9 cellular contexts compared by ENCODE assay signal in the genomic region with DNA sequence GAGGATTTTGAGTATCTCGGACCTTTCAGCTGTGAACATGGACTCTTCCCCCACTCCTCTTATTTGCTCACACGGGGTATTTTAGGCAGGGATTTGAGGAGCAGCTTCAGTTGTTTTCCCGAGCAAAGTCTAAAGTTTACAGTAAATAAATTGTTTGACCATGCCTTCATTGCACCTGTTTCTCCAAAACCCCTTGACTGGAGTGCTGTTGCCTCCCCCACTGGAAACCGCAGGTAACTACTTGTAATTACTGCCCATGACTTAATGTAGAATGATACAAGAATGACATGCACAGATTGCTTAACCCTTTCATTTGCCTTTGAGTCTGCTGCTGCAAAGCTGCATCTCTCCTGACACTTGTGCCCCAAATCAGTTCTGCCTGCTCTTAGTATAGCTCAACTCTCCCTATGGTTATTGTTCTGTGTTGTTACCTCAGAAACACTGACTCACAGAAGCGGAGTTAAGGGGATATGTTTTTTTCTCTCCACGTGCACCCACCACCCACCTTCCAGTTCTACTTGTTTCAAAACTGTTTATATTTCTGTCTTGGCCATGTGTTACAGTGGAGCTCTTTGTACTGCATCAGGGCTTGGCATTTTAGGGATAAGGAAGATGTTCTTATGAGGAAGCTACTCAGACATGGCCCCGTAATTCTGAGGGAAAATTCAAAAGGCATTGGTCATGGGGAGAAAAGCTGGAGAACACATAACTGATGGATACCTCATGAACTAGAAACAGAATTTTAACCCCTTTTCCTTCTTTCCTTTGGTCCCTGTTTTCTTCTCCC. TPM values are rescaled to one million over a fixed set of nuclear protein-coding genes. Genes with fewer than 3 reads are reported as not detected.
DNase-seq lines count a peak whose midpoint lies in the region; ATAC-seq and TF ChIP-seq lines count a peak whose summit lies in the region.
"Had no signal": no experiment of that assay in that cellular context is flagged by ENCODE, and none has a peak within 500 bp of the region (broad histone marks: within the 10 kb centered on the region; RNA-seq: fewer than 3 reads in every experiment).

No MANE protein-coding gene starts in this region.

- H3K4me3 ChIP-seq in WI38 (ENCODE audit: low read depth, low read length) (peak overlapping the region; percentile 74), transverse colon (peak overlapping the region in 2 of 4 donors; percentile 11 to 54), aorta (ENCODE audit: low read length in 2 of 2) (no peak overlapping the region)

- H3K9me3 ChIP-seq in transverse colon (no peaks in the 10 kb centered on the region), aorta (ENCODE audit: control insufficient read depth, low read length) (no peaks in the 10 kb centered on the region)

- H3K36me3 Mint-ChIP-seq in activated naive CD8-positive, alpha-beta T cell, result no peaks in the 10 kb centered on the region
- H3K36me3 Mint-ChIP-seq in activated naive CD8-positive, alpha-beta T cell treated with anti-CD3 and anti-CD28 coated beads for 36 hours, result no peaks in the 10 kb centered on the region

- no peak for TF ChIP-seq POLR2A in transverse colon (IDR thresholded peaks at IDR 0.05)

- in situ Hi-C loops in transverse colon (cut with MboI; ENCODE audit: low pct_ligation_motif_present in 1 of 4, low pct_unique_long_range_greater_than_20kb in 1 of 4, low sequenced_read_pairs in 3 of 4), result no loop called here

- H3K9me3 Mint-ChIP-seq in activated naive CD8-positive, alpha-beta T cell (ENCODE audit: low read depth), result no peaks in the 10 kb centered on the region
- no peaks in the 10 kb centered on the region for H3K9me3 Mint-ChIP-seq in activated naive CD8-positive, alpha-beta T cell treated with anti-CD3 and anti-CD28 coated beads for 36 hours

- no peak overlapping the region for H3K27ac Mint-ChIP-seq in activated naive CD8-positive, alpha-beta T cell
- no peak overlapping the region for H3K27ac Mint-ChIP-seq in activated naive CD8-positive, alpha-beta T cell treated with anti-CD3 and anti-CD28 coated beads for 36 hours

- peak overlapping the region in 3 of 4 donors; percentile 1 to 90 (median 85) for H3K27ac ChIP-seq in transverse colon
- H3K27ac ChIP-seq in aorta (ENCODE audit: low read depth in 1 of 2, low read length in 2 of 2), result no peak overlapping the region

- ATAC-seq in aorta (ENCODE audit: low FRiP score) (no peak), GM18907 (IDR thresholded peaks at IDR 0.05; ENCODE audit: unreplicated experiment) (no peak)

- TF ChIP-seq CTCF in WI38 (IDR thresholded peaks at IDR 0.05; ENCODE audit: low read depth, low read length) (no peak), transverse colon (IDR thresholded peaks at IDR 0.05) (peak in 1 of 5 experiments; percentile 12)

- no peaks in the 10 kb centered on the region for H3K27me3 ChIP-seq in transverse colon
- H3K27me3 ChIP-seq in aorta (ENCODE audit: control insufficient read depth in 1 of 2, insufficient read depth in 2 of 2, low read length in 1 of 2), result no peaks in the 10 kb centered on the region

- peaks cover 2% of the 10 kb centered on the region for H3K27me3 Mint-ChIP-seq in activated naive CD8-positive, alpha-beta T cell
- H3K27me3 Mint-ChIP-seq in activated naive CD8-positive, alpha-beta T cell treated with anti-CD3 and anti-CD28 coated beads for 36 hours, result peaks cover 35% of the 10 kb centered on the region

- intact Hi-C loops in transverse colon (cut with DNase I; ENCODE audit: low total_unique reads), result no loop called here
- intact Hi-C loops in aorta (cut with DNase I), result loop anchor here (5.0 kb wide), 4 partner anchors 74 to 169 kb away; no protein-coding TSS in a partner anchor

- H3K4me1 ChIP-seq in transverse colon (peaks cover 4 to 28% (median 12%) of the 10 kb centered on the region in 4 donors), aorta (ENCODE audit: control insufficient read depth in 1 of 2, insufficient read depth in 2 of 2, low read length in 2 of 2) (peaks cover 0 to 6% of the 10 kb centered on the region in 2 donors)

- H3K36me3 ChIP-seq in transverse colon (no peaks in the 10 kb centered on the region), aorta (ENCODE audit: control insufficient read depth in 1 of 2, insufficient read depth in 2 of 2, low read length in 1 of 2) (no peaks in the 10 kb centered on the region)

- 33 to 46% methylated on average over 6 to 7 of the region's 7 CpGs for WGBS in transverse colon (ENCODE audit: low coverage in 1 of 2), 2 donors
- WGBS in aorta, 2 donors, result 51 to 68% methylated on average over 7 of the region's 7 CpGs

- peak overlapping the region; percentile 17 for H3K4me3 Mint-ChIP-seq in activated naive CD8-positive, alpha-beta T cell
- no peak overlapping the region for H3K4me3 Mint-ChIP-seq in activated naive CD8-positive, alpha-beta T cell treated with anti-CD3 and anti-CD28 coated beads for 36 hours

- H3K4me1 Mint-ChIP-seq in activated naive CD8-positive, alpha-beta T cell (ENCODE audit: low read depth), result peaks cover 31% of the 10 kb centered on the region
- H3K4me1 Mint-ChIP-seq in activated naive CD8-positive, alpha-beta T cell treated with anti-CD3 and anti-CD28 coated beads for 36 hours, result peaks cover 40% of the 10 kb centered on the region

- no peak for DNase-seq in activated naive CD8-positive, alpha-beta T cell treated with anti-CD3 and anti-CD28 coated beads for 36 hours
- DNase-seq in kidney glomerular epithelial cell (lab: John Stamatoyannopoulos, UW) (peak; percentile 47), transverse colon (no peak), aorta (no peak), nucleus accumbens (lab: John Stamatoyannopoulos, UW) (no peak)
- DNase-seq: GDM1 had no signal

- no peak for TF ChIP-seq EP300 in transverse colon (IDR thresholded peaks at IDR 0.05; ENCODE audit: low read depth)

RNA-seq across cellular contexts. Expression of a gene that starts 2.2 kb away (rescaled TPM):
- total RNA-seq in activated naive CD8-positive, alpha-beta T cell treated with anti-CD3 and anti-CD28 coated beads for 36 hours, result under 1 TPM; 0.18 to 0.23 TPM
- total RNA-seq in transverse colon, result 1 to 10 TPM in 3 of 4 donors, under 1 TPM in 1; 1.00 to 3.5 (median 1.7) TPM
- 1 to 10 TPM; 2.2 to 4.5 TPM for total RNA-seq in aorta
- polyA plus RNA-seq in aorta, result under 1 TPM; 0.13 to 0.69 TPM

Comparison
In these comparisons a context has a peak if more than half of its experiments do, and no peak if none do; other contexts are left out.
1. H3K27ac ChIP-seq: peak in transverse colon (3 of 4); none in aorta (0 of 2).